ENCODE assay signal across 22 cellular contexts in the genomic region with DNA sequence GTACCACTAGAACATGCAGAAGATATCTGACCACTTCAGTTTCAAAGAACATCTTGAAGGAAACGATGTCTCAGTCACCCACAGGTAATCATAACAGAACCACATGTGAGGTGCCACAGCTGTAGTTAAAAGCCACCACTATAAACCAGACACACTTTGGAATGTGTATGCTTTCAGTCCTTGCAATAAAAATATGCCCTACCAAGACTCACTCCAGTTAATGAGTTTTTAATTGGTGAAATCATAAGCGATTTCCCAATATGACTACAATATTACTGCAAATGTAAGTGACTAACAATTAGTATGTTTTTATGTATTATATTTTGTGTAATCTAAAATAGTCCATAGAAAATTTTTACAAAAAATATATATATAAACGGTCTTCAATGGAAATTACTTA.
"Had no signal": no experiment of that assay in that cellular context is flagged by ENCODE, and none has a peak within 500 bp of the region (broad histone marks: within the 10 kb centered on the region; RNA-seq: fewer than 3 reads in every experiment).

No MANE protein-coding gene starts in this region.

- H3K27ac ChIP-seq: KMS-11, SJSA1, SK-N-MC had no signal

- H3K27me3 ChIP-seq: SJSA1 had no signal

- FAIRE-seq: K562, RCC 7860 had no signal

- H3K9me3 ChIP-seq: SJSA1 had no signal

- ATAC-seq: K562 had no signal

- H3K4me3 ChIP-seq: K562, SJSA1, SK-N-MC had no signal

- DNase-seq: Kasumi-1, MM.1S, NCI-H1092 treated with DMSO at 0.1 percent for 48 hours, NCI-H1436, NCI-H187, NCI-H2029, NCI-H2081 treated with DMSO at 0.1 percent for 48 hours, NCI-H2171, NCI-H226, NCI-H446, NCI-H510A, NCI-H524 treated with DMSO at 0.1 percent for 48 hours, NCI-H69, NCI-H774, Right ventricle myocardium superior, RPMI8226, SIG-M5 had no signal
